Comparison of ENCODE assay signal across 27 cellular contexts in the genomic region with DNA sequence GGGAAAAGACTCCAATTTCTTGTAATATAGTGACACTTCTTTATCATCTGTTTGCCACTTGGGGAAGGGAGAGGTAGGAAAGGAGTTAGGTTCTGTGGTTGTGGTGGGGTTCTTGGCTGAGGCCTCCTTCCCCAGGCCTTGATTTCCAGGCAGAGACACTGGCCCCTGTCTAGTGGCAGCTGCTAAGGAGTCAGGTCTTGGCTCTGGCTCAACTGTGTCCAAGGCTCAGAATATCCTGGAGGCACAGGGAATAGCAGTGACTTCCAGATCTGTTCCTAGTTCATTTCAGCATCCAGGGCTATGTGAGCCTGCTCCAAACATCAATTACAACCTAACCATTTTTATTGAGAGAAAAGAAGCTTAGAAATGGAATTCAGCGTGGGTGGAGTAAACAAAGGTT. TPM values are rescaled to one million over a fixed set of nuclear protein-coding genes. Genes with fewer than 3 reads are reported as not detected.
"Had no signal": no experiment of that assay in that cellular context is flagged by ENCODE, and none has a peak within 500 bp of the region (broad histone marks: within the 10 kb centered on the region; RNA-seq: fewer than 3 reads in every experiment).

No MANE protein-coding gene starts in this region.

- H3K36me3 Mint-ChIP-seq: activated CD8-positive, alpha-beta memory T cell treated with anti-CD3 and anti-CD28 coated beads, Interleukin-2, amount 10 ng/mL, durations not matched to agents 7 days and 5 days; T-cell had no signal

- H3K36me3 ChIP-seq: cardiac muscle cell, spleen, upper lobe of right lung, WERI-Rb-1 had no signal

- H3K27me3 ChIP-seq: cardiac muscle cell, upper lobe of right lung had no signal

- H3K4me1 ChIP-seq: upper lobe of right lung had no signal

- H3K27me3 Mint-ChIP-seq: activated CD8-positive, alpha-beta T cell treated with anti-CD3 and anti-CD28 coated beads for 36 hours; activated naive CD8-positive, alpha-beta T cell treated with anti-CD3 and anti-CD28 coated beads, Interleukin-2, amount 50 U/mL, for 24 hours had no signal

- H3K27ac ChIP-seq: cardiac muscle cell, spleen, upper lobe of right lung, WERI-Rb-1 had no signal

- ATAC-seq: activated CD8-positive, alpha-beta memory T cell treated with anti-CD3 and anti-CD28 coated beads, Interleukin-2, amount 10 ng/mL, durations not matched to agents 7 days and 5 days; activated CD8-positive, alpha-beta T cell treated with anti-CD3 and anti-CD28 coated beads for 36 hours; activated naive CD8-positive, alpha-beta T cell treated with anti-CD3 and anti-CD28 coated beads, Interleukin-2, amount 50 U/mL, for 24 hours; mucosa of descending colon; sciatic nerve; T-cell; upper lobe of right lung had no signal

- H3K9me3 Mint-ChIP-seq: activated CD4-positive, alpha-beta T cell treated with anti-CD3 and anti-CD28 coated beads, Interleukin-2, amount 10 ng/mL, durations not matched to agents 7 days and 5 days; activated CD8-positive, alpha-beta T cell treated with anti-CD3 and anti-CD28 coated beads for 36 hours; activated naive CD8-positive, alpha-beta T cell treated with anti-CD3 and anti-CD28 coated beads, Interleukin-2, amount 50 U/mL, for 24 hours; naive B cell; T-cell; T-helper 2 cell treated with Interferon-gamma antibody and Interleukin-4, amounts not matched to agents 5 μg/mL and 100 μg/mL, for 36 hours had no signal

- DNase-seq: activated CD4-positive, alpha-beta T cell treated with anti-CD3 and anti-CD28 coated beads, Interleukin-2, amount 10 ng/mL, durations not matched to agents 7 days and 5 days; activated CD4-positive, CD25-positive, alpha-beta regulatory T cell treated with anti-CD3 and anti-CD28 coated beads, Interleukin-2, amount 50 U/mL, for 72 hours; activated CD8-positive, alpha-beta memory T cell treated with anti-CD3 and anti-CD28 coated beads, Interleukin-2, amount 10 ng/mL, durations not matched to agents 7 days and 5 days; activated CD8-positive, alpha-beta T cell treated with anti-CD3 and anti-CD28 coated beads for 36 hours; activated gamma-delta T cell; activated naive CD4-positive, alpha-beta T cell treated with anti-CD3 and anti-CD28 coated beads, Interleukin-2, amount 50 U/mL, for 16 hours; activated naive CD8-positive, alpha-beta T cell treated with anti-CD3 and anti-CD28 coated beads, Interleukin-2, amount 50 U/mL, for 24 hours; activated T-cell treated with anti-CD3 and anti-CD28 coated beads for 4 hours; dermis blood vessel endothelial cell; effector CD8-positive, alpha-beta T cell; erythroblast; foreskin fibroblast; mucosa of descending colon; naive B cell; occipital lobe; spleen; stimulated activated CD4-positive, alpha-beta T cell treated with anti-CD3 and anti-CD28 coated beads, Interleukin-4, amount 100 ng/mL, for 1 hour; stimulated activated naive CD4-positive, alpha-beta T cell; T-cell; upper lobe of right lung; WERI-Rb-1 had no signal

- H3K4me3 ChIP-seq: cardiac muscle cell, mucosa of descending colon, spleen, upper lobe of right lung had no signal

- H3K9me3 ChIP-seq: mucosa of descending colon, spleen, upper lobe of right lung had no signal

- H3K27ac Mint-ChIP-seq: activated CD4-positive, alpha-beta T cell treated with anti-CD3 and anti-CD28 coated beads, Interleukin-2, amount 10 ng/mL, durations not matched to agents 7 days and 5 days; activated CD8-positive, alpha-beta memory T cell treated with anti-CD3 and anti-CD28 coated beads, Interleukin-2, amount 10 ng/mL, durations not matched to agents 7 days and 5 days; activated CD8-positive, alpha-beta T cell treated with anti-CD3 and anti-CD28 coated beads for 36 hours; activated naive CD8-positive, alpha-beta T cell treated with anti-CD3 and anti-CD28 coated beads, Interleukin-2, amount 50 U/mL, for 24 hours; T-cell; T-helper 2 cell treated with Interferon-gamma antibody and Interleukin-4, amounts not matched to agents 5 μg/mL and 100 μg/mL, for 36 hours had no signal

- H3K4me3 Mint-ChIP-seq: activated CD4-positive, alpha-beta T cell treated with anti-CD3 and anti-CD28 coated beads, Interleukin-2, amount 10 ng/mL, durations not matched to agents 7 days and 5 days; activated CD8-positive, alpha-beta memory T cell treated with anti-CD3 and anti-CD28 coated beads, Interleukin-2, amount 10 ng/mL, durations not matched to agents 7 days and 5 days; activated CD8-positive, alpha-beta T cell treated with anti-CD3 and anti-CD28 coated beads for 36 hours; activated naive CD8-positive, alpha-beta T cell treated with anti-CD3 and anti-CD28 coated beads, Interleukin-2, amount 50 U/mL, for 24 hours; naive B cell; T-cell; T-helper 2 cell treated with Interferon-gamma antibody and Interleukin-4, amounts not matched to agents 5 μg/mL and 100 μg/mL, for 36 hours had no signal

RNA-seq across cellular contexts. Expression of a gene that starts 29.5 kb away (rescaled TPM):
- polyA plus RNA-seq: neural cell had no signal

RNA-seq across cellular contexts. Expression of a gene that starts 58.0 kb away (rescaled TPM):
- total RNA-seq: activated CD4-positive, alpha-beta T cell treated with anti-CD3 and anti-CD28 coated beads, Interleukin-2, amount 10 ng/mL, durations not matched to agents 7 days and 5 days; activated CD8-positive, alpha-beta memory T cell treated with anti-CD3 and anti-CD28 coated beads, Interleukin-2, amount 10 ng/mL, durations not matched to agents 7 days and 5 days; activated CD8-positive, alpha-beta T cell treated with anti-CD3 and anti-CD28 coated beads for 36 hours; dermis blood vessel endothelial cell; glomerular endothelial cell; kidney epithelial cell had no signal
- polyA plus RNA-seq: neural cell had no signal
